ENCODE assay signal across 8 cellular contexts in the genomic region with DNA sequence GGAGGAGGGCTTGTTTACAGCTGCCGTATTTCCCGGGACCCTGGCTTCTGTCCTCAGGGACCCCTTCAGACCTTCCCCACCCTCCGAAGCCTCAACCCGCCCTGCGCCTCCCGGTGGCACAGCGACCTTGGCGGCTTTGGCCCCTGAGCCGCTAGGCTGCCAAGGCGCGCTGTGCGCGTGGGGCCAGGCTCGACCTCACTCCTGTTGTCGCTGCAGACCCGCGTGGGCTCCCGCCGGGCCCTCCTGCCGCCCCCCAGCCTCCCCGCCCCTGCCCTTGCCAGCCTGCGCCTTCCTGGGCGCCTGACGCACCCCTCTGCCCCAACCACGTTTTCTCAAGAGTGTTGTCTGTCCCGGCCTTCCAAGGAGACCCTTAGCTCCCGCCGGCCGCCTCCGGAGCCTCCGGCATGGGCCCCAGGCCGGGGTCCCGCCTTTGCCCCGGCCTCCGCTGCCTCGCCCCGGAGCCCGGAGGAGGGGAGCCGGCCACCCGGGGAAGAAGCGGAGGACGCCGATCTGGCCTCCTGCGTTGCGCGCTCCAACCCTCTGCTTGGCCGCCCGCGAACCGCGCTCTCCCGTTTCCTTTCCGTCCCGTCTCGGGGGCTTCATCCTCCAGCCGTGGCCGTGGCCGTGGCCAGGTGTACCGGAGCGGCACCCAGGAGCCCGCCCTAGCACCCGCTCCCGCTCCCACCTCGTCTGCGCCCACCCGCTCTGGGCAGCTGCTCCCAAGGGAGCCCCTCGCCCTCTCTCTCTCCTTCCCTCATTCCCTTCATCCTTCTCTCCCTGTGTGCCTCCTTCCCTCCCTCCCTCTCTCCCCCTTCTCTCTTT. TPM values are rescaled to one million over a fixed set of nuclear protein-coding genes. Genes with fewer than 3 reads are reported as not detected.
A peak's percentile ranks its signal among the peaks of the same experiment; 100 is the strongest.
DNase-seq lines count a peak whose midpoint lies in the region; ATAC-seq and TF ChIP-seq lines count a peak whose summit lies in the region.

No MANE protein-coding gene starts in this region.

- TF ChIP-seq POLR2A in gastrocnemius medialis (IDR thresholded peaks at IDR 0.05) (no peak), erythroblast (IDR thresholded peaks at IDR 0.05; ENCODE audit: low read length) (no peak)

- POLR2A ChIA-PET in activated CD4-positive, alpha-beta T cell treated with anti-CD3 and anti-CD28 coated beads for 36 hours (lab: Charles Lee) = no interaction called here

- H3K36me3 Mint-ChIP-seq in activated CD4-positive, alpha-beta T cell treated with anti-CD3 and anti-CD28 coated beads for 36 hours (ENCODE audit: low read depth) = peaks cover 15% of the 10 kb centered on the region

- H3K9me3 Mint-ChIP-seq in activated CD4-positive, alpha-beta T cell treated with anti-CD3 and anti-CD28 coated beads for 36 hours (ENCODE audit: low read depth) = peaks cover 3% of the 10 kb centered on the region

- ATAC-seq in activated CD4-positive, alpha-beta T cell treated with anti-CD3 and anti-CD28 coated beads for 36 hours = peak; percentile 72
- peak; percentile 75 for ATAC-seq in left ventricle myocardium superior
- peak in 1 of 2 donors; percentile 58 for ATAC-seq in gastrocnemius medialis

- no peaks in the 10 kb centered on the region for H3K27me3 ChIP-seq in gastrocnemius medialis

- no peaks in the 10 kb centered on the region for H3K36me3 ChIP-seq in gastrocnemius medialis

- H3K27ac ChIP-seq in gastrocnemius medialis = no peak overlapping the region

- H3K4me3 ChIP-seq in gastrocnemius medialis = peak overlapping the region; percentile 56 to 87 (median 76)

- intact Hi-C loops in activated CD4-positive, alpha-beta T cell treated with anti-CD3 and anti-CD28 coated beads for 36 hours (cut with DNase I, micrococcal nuclease) = no loop called here
- intact Hi-C loops in left ventricle myocardium superior (cut with micrococcal nuclease) = no loop called here
- intact Hi-C loops in gastrocnemius medialis (cut with DNase I; ENCODE audit: low total_unique reads) = no loop called here

- in situ Hi-C loops in gastrocnemius medialis (cut with MboI; ENCODE audit: low sequenced_read_pairs in 4 of 4) = no loop called here

- peak overlapping the region; percentile 47 for H3K4me3 Mint-ChIP-seq in activated CD4-positive, alpha-beta T cell treated with anti-CD3 and anti-CD28 coated beads for 36 hours

- peaks cover 5 to 16% of the 10 kb centered on the region in 2 donors for H3K4me1 ChIP-seq in gastrocnemius medialis

- no peaks in the 10 kb centered on the region for H3K9me3 ChIP-seq in gastrocnemius medialis

- H3K27me3 Mint-ChIP-seq in activated CD4-positive, alpha-beta T cell treated with anti-CD3 and anti-CD28 coated beads for 36 hours = peaks cover 7% of the 10 kb centered on the region

- DNase-seq in activated CD4-positive, alpha-beta T cell treated with anti-CD3 and anti-CD28 coated beads for 36 hours = peak; percentile 56
- DNase-seq in activated CD4-positive, alpha-beta T cell treated with anti-CD3 and anti-CD28 coated beads for 1 hour = no peak
- DNase-seq in activated effector memory CD4-positive, alpha-beta T cell treated with anti-CD3 and anti-CD28 coated beads, Interleukin-2, amount 50 U/mL, for 16 hours = peak; percentile 73
- peak; percentile 65 for DNase-seq in left ventricle myocardium superior
- no peak for DNase-seq in gastrocnemius medialis
- no peak for DNase-seq in HUDEP-2 (lab: John Stamatoyannopoulos, UW; ENCODE audit: unreplicated experiment in 76 of 76)
- no peak for DNase-seq in erythroblast (lab: John Stamatoyannopoulos, UW)
- DNase-seq in superior temporal gyrus (ENCODE audit: extremely low spot score) = no peak

- CTCF ChIA-PET in activated CD4-positive, alpha-beta T cell treated with anti-CD3 and anti-CD28 coated beads for 36 hours (lab: Charles Lee) = interaction anchor here (1.1 to 1.6 kb wide), 2 partner anchors 11 to 74 kb away, joined by 3 to 8 read pairs; no protein-coding TSS in a partner anchor

- TF ChIP-seq CTCF in gastrocnemius medialis (IDR thresholded peaks at IDR 0.05 in 4 of 5, conservative IDR thresholded peaks at IDR 0.05 in 1 of 5) = no peak

- H3K4me1 Mint-ChIP-seq in activated CD4-positive, alpha-beta T cell treated with anti-CD3 and anti-CD28 coated beads for 36 hours = peaks cover 30% of the 10 kb centered on the region

- peak overlapping the region; percentile 16 for H3K27ac Mint-ChIP-seq in activated CD4-positive, alpha-beta T cell treated with anti-CD3 and anti-CD28 coated beads for 36 hours

RNA-seq across cellular contexts. Expression of a gene that starts 19.9 kb away (rescaled TPM):
- total RNA-seq in activated CD4-positive, alpha-beta T cell treated with anti-CD3 and anti-CD28 coated beads for 36 hours = 100 to 1,000 TPM; 232 to 281 TPM
- total RNA-seq in left ventricle myocardium superior = 211 TPM
- total RNA-seq in gastrocnemius medialis = 10 to 100 TPM; 35.4 to 65.9 (median 49.3) TPM

Comparison
In these comparisons a context has a peak if more than half of its experiments do, and no peak if none do; other contexts are left out.
1. DNase-seq: peak in activated CD4-positive, alpha-beta T cell treated with anti-CD3 and anti-CD28 coated beads for 36 hours (single experiment), activated effector memory CD4-positive, alpha-beta T cell treated with anti-CD3 and anti-CD28 coated beads, Interleukin-2, amount 50 U/mL, for 16 hours (single experiment) and left ventricle myocardium superior (single experiment); none in activated CD4-positive, alpha-beta T cell treated with anti-CD3 and anti-CD28 coated beads for 1 hour (single experiment), gastrocnemius medialis (0 of 2), HUDEP-2 (0 of 76), erythroblast (0 of 2) and superior temporal gyrus (single experiment).